ENCODE assay signal across 19 cellular contexts in genomic region chr17:32259596-32259995, GRCh38. TPM values are rescaled to one million over a fixed set of nuclear protein-coding genes. Genes with fewer than 3 reads are reported as not detected.
A peak's percentile ranks its signal among the peaks of the same experiment; 100 is the strongest.
DNase-seq lines count a peak whose midpoint lies in the region; ATAC-seq and TF ChIP-seq lines count a peak whose summit lies in the region.
"Had no signal": no experiment of that assay in that cellular context is flagged by ENCODE, and none has a peak within 500 bp of the region (broad histone marks: within the 10 kb centered on the region; RNA-seq: fewer than 3 reads in every experiment).

No MANE protein-coding gene starts in this region.

- H3K27me3 Mint-ChIP-seq in brain (peaks cover 8% of the 10 kb centered on the region), immature natural killer cell (ENCODE audit: low read depth in 3 of 3) (peaks cover 7 to 11% (median 9%) of the 10 kb centered on the region in 3 donors)

- no peak for TF ChIP-seq CTCF in brain (conservative IDR thresholded peaks at IDR 0.05)

- H3K36me3 Mint-ChIP-seq in brain: no peaks in the 10 kb centered on the region
- no peaks in the 10 kb centered on the region for H3K36me3 Mint-ChIP-seq in immature natural killer cell
- H3K36me3 Mint-ChIP-seq: activated naive CD8-positive, alpha-beta T cell treated with anti-CD3 and anti-CD28 coated beads, Interleukin-2, amount 10 ng/mL, durations not matched to agents 7 days and 5 days; naive thymus-derived CD4-positive, alpha-beta T cell had no signal

- ATAC-seq in esophagus mucosa: no peak
- ATAC-seq: HCT116; heart right ventricle; naive thymus-derived CD4-positive, alpha-beta T cell had no signal

- H3K27ac Mint-ChIP-seq in brain (peak overlapping the region; percentile 88 to 97 (median 89)), immature natural killer cell (peak overlapping the region in 1 of 6 donors; percentile 60)
- H3K27ac Mint-ChIP-seq: activated naive CD8-positive, alpha-beta T cell treated with anti-CD3 and anti-CD28 coated beads, Interleukin-2, amount 10 ng/mL, durations not matched to agents 7 days and 5 days; naive thymus-derived CD4-positive, alpha-beta T cell had no signal

- DNase-seq in DMS 273 (lab: John Stamatoyannopoulos, UW; ENCODE audit: unreplicated experiment): peak; percentile 54
- DNase-seq in DMS 273 treated with DMSO at 0.1 percent for 48 hours (lab: John Stamatoyannopoulos, UW): no peak
- DNase-seq in hepatic stellate cell (ENCODE audit: low spot score): peak; percentile 68
- DNase-seq in NCI-H1092 treated with DMSO at 0.1 percent for 48 hours (lab: John Stamatoyannopoulos, UW): no peak
- DNase-seq in SKM-1 (lab: John Stamatoyannopoulos, UW; ENCODE audit: unreplicated experiment): no peak
- no peak for DNase-seq in immature natural killer cell
- DNase-seq: activated CD4-positive, CD25-positive, alpha-beta regulatory T cell; activated CD8-positive, alpha-beta memory T cell treated with anti-CD3 and anti-CD28 coated beads, Interleukin-2, amount 50 U/mL, for 4 hours; activated naive CD8-positive, alpha-beta T cell treated with anti-CD3 and anti-CD28 coated beads, Interleukin-2, amount 10 ng/mL, durations not matched to agents 7 days and 5 days; Caco-2; heart right ventricle; naive thymus-derived CD4-positive, alpha-beta T cell; NCI-H1048; NCI-H446; sigmoid colon; stomach had no signal

- H3K4me3 Mint-ChIP-seq in brain (peak overlapping the region; percentile 33 to 71 (median 64)), immature natural killer cell (no peak overlapping the region)
- H3K4me3 Mint-ChIP-seq: activated naive CD8-positive, alpha-beta T cell treated with anti-CD3 and anti-CD28 coated beads, Interleukin-2, amount 10 ng/mL, durations not matched to agents 7 days and 5 days; naive thymus-derived CD4-positive, alpha-beta T cell had no signal

- H3K4me1 Mint-ChIP-seq in brain (peaks cover 74% of the 10 kb centered on the region), immature natural killer cell (peaks cover 0 to 1% of the 10 kb centered on the region in 2 donors)
- H3K4me1 Mint-ChIP-seq: activated naive CD8-positive, alpha-beta T cell treated with anti-CD3 and anti-CD28 coated beads, Interleukin-2, amount 10 ng/mL, durations not matched to agents 7 days and 5 days had no signal

- H3K9me3 Mint-ChIP-seq in brain (peaks cover 0 to 6% (median 2%) of the 10 kb centered on the region in 5 experiments), immature natural killer cell (no peaks in the 10 kb centered on the region)
- H3K9me3 Mint-ChIP-seq: activated naive CD8-positive, alpha-beta T cell treated with anti-CD3 and anti-CD28 coated beads, Interleukin-2, amount 10 ng/mL, durations not matched to agents 7 days and 5 days had no signal

RNA-seq across cellular contexts. Expression of gene RHBDL3, which starts 6.0 kb away (rescaled TPM):
- polyA plus RNA-seq in brain (ENCODE audit: insufficient read depth, low read depth, low replicate concordance) (26.6 TPM), immature natural killer cell (not detected)
- total RNA-seq in esophagus mucosa: 0.08 TPM
- total RNA-seq: Caco-2 had no signal
- polyA plus RNA-seq: naive thymus-derived CD4-positive, alpha-beta T cell had no signal

Comparison
In these comparisons a context has a peak if more than half of its experiments do, and no peak if none do; other contexts are left out.
1. DNase-seq: peak in DMS 273 (single experiment) and hepatic stellate cell (single experiment); none in DMS 273 treated with DMSO at 0.1 percent for 48 hours (single experiment), NCI-H1092 treated with DMSO at 0.1 percent for 48 hours (single experiment), SKM-1 (single experiment) and immature natural killer cell (0 of 3).
2. H3K4me3 Mint-ChIP-seq: peak in brain (5 of 5); none in immature natural killer cell (0 of 5).
3. RNA of gene RHBDL3, which starts 6.0 kb away (polyA plus RNA-seq): 26.6 TPM in brain (single experiment); not detected in immature natural killer cell; every median in the first group is over 10 times any median in the second.